Comparison of ENCODE assay signal across 18 cellular contexts in genomic region chr10:25177754-25178135, GRCh38. TPM values are rescaled to one million over a fixed set of nuclear protein-coding genes. Genes with fewer than 3 reads are reported as not detected.
DNase-seq lines count a peak whose midpoint lies in the region; TF ChIP-seq lines count a peak whose summit lies in the region.
"Had no signal": no experiment of that assay in that cellular context is flagged by ENCODE, and none has a peak within 500 bp of the region (broad histone marks: within the 10 kb centered on the region; RNA-seq: fewer than 3 reads in every experiment).

No MANE protein-coding gene starts in this region.

- H3K4me3 Mint-ChIP-seq in nephron: peak overlapping the region in 2 of 3 experiments; percentile 29 to 54
- H3K4me3 Mint-ChIP-seq in type B pancreatic cell: peak overlapping the region; percentile 69
- H3K4me3 Mint-ChIP-seq: CD4-positive, alpha-beta T cell had no signal

- H3K27ac Mint-ChIP-seq in nephron (no peak overlapping the region), type B pancreatic cell (no peak overlapping the region)
- H3K27ac Mint-ChIP-seq: CD4-positive, alpha-beta T cell; GM23338 had no signal

- DNase-seq in G401 (ENCODE audit: low spot score): peak; percentile 71
- DNase-seq in cerebellar cortex (ENCODE audit: low spot score): peak; percentile 65
- DNase-seq in type B pancreatic cell (ENCODE audit: extremely low spot score, unreplicated experiment): no peak
- DNase-seq in NCI-H2196 (lab: John Stamatoyannopoulos, UW; ENCODE audit: unreplicated experiment): no peak
- no peak for DNase-seq in NCI-H1105 (lab: John Stamatoyannopoulos, UW)
- DNase-seq in anterior cingulate cortex (lab: John Stamatoyannopoulos, UW): no peak
- DNase-seq: Caco-2; CD4-positive, alpha-beta T cell; DMS153; GDM1; KG1; NCI-H1105 treated with DMSO at 0.1 percent for 48 hours; NCI-H2029 treated with DMSO at 0.1 percent for 48 hours; NCI-H2171; NK-92 treated with Interleukin-12 subunit alpha and Interleukin-12 subunit beta, amount 100 ng/mL, for 24 hours; SJCRH30 had no signal

- H3K4me1 Mint-ChIP-seq in nephron (peaks cover 13% of the 10 kb centered on the region), type B pancreatic cell (ENCODE audit: unreplicated experiment) (no peaks in the 10 kb centered on the region)

- TF ChIP-seq CTCF in nephron (IDR thresholded peaks at IDR 0.05; ENCODE audit: unreplicated experiment in 3 of 3) (no peak), type B pancreatic cell (conservative IDR thresholded peaks at IDR 0.05) (no peak)

- in situ Hi-C loops in G401 (cut with HindIII; ENCODE audit: low sequenced_read_pairs): no loop called here

- peaks cover 65% of the 10 kb centered on the region for H3K27me3 Mint-ChIP-seq in nephron (ENCODE audit: low read depth)
- peaks cover 76% of the 10 kb centered on the region for H3K27me3 Mint-ChIP-seq in type B pancreatic cell

- H3K36me3 Mint-ChIP-seq in nephron (ENCODE audit: low read depth) (no peaks in the 10 kb centered on the region), type B pancreatic cell (no peaks in the 10 kb centered on the region)

- H3K9me3 Mint-ChIP-seq in nephron: peaks cover 5% of the 10 kb centered on the region
- no peaks in the 10 kb centered on the region for H3K9me3 Mint-ChIP-seq in type B pancreatic cell
- H3K9me3 Mint-ChIP-seq: GM23338 had no signal

RNA-seq across cellular contexts. Expression of gene GPR158, which starts 2.9 kb away (rescaled TPM):
- not detected in 2 replicates for total RNA-seq in G401 (2014; rRNA removed; shearing (Covaris generic))
- 2.5 and 3.6 TPM in 2 replicates for total RNA-seq in type B pancreatic cell (ENCODE audit: low replicate concordance)
- total RNA-seq: CD4-positive, alpha-beta T cell had no signal

Comparison
In these comparisons a context has a peak if more than half of its experiments do, and no peak if none do; other contexts are left out.
1. DNase-seq: peak in G401 (single experiment) and cerebellar cortex (single experiment); none in type B pancreatic cell (single experiment), NCI-H2196 (single experiment), NCI-H1105 (single experiment) and anterior cingulate cortex (0 of 58).